In genomic region chr4:112522389-112522788, GRCh38 we compare ENCODE assay signal across 18 cellular contexts. TPM values are rescaled to one million over a fixed set of nuclear protein-coding genes. Genes with fewer than 3 reads are reported as not detected.
DNase-seq lines count a peak whose midpoint lies in the region; ATAC-seq and TF ChIP-seq lines count a peak whose summit lies in the region.
"Had no signal": no experiment of that assay in that cellular context is flagged by ENCODE, and none has a peak within 500 bp of the region (broad histone marks: within the 10 kb centered on the region; RNA-seq: fewer than 3 reads in every experiment).

No MANE protein-coding gene starts in this region.

- H3K9me3 Mint-ChIP-seq in activated naive CD4-positive, alpha-beta T cell treated with anti-CD3 and anti-CD28 coated beads, Interleukin-2, amount 50 U/mL, for 24 hours, result peaks cover 5% of the 10 kb centered on the region
- H3K9me3 Mint-ChIP-seq in stimulated activated naive B cell treated with anti-CD40 and anti-IgM and Interleukin-4, amounts not matched to agents 10 μg/mL and 1 μg/mL and 100 μg/mL, for 72 hours, result no peaks in the 10 kb centered on the region
- H3K9me3 Mint-ChIP-seq: dendritic cell treated with granulocyte-macrophage colony-stimulating factor and Interleukin-4, amounts not matched to agents 40 ng/mL and 50 ng/mL, for 4 days had no signal

- H3K36me3 Mint-ChIP-seq in activated naive CD4-positive, alpha-beta T cell treated with anti-CD3 and anti-CD28 coated beads, Interleukin-2, amount 50 U/mL, for 24 hours, result peaks cover 1% of the 10 kb centered on the region
- H3K36me3 Mint-ChIP-seq in stimulated activated naive B cell treated with anti-CD40 and anti-IgM and Interleukin-4, amounts not matched to agents 10 μg/mL and 1 μg/mL and 100 μg/mL, for 72 hours, result no peaks in the 10 kb centered on the region
- H3K36me3 Mint-ChIP-seq: memory B cell, T-cell had no signal

- TF ChIP-seq CTCF in OCI-LY3 (IDR thresholded peaks at IDR 0.05; ENCODE audit: low read depth, low read length) (no peak), hepatocyte (IDR thresholded peaks at IDR 0.05; ENCODE audit: poor library complexity) (no peak), esophagus squamous epithelium (IDR thresholded peaks at IDR 0.05) (no peak), smooth muscle cell (IDR thresholded peaks at IDR 0.05; ENCODE audit: borderline replicate concordance, insufficient read depth, poor library complexity, severe bottlenecking) (no peak)

- peaks cover 69% of the 10 kb centered on the region for H3K27me3 Mint-ChIP-seq in activated naive CD4-positive, alpha-beta T cell treated with anti-CD3 and anti-CD28 coated beads, Interleukin-2, amount 50 U/mL, for 24 hours
- peaks cover 64 to 73% of the 10 kb centered on the region in 2 donors for H3K27me3 Mint-ChIP-seq in stimulated activated naive B cell treated with anti-CD40 and anti-IgM and Interleukin-4, amounts not matched to agents 10 μg/mL and 1 μg/mL and 100 μg/mL, for 72 hours

- H3F3A ChIP-seq in smooth muscle cell (ENCODE audit: low read depth), result peaks cover 4% of the 10 kb centered on the region

- H3K9me2 ChIP-seq in hepatocyte (replicated peaks; ENCODE audit: insufficient read depth), result no peaks in the 10 kb centered on the region

- H3K4me3 ChIP-seq in OCI-LY3 (ENCODE audit: low read length) (peak overlapping the region; percentile 80), hepatocyte (no peak overlapping the region), esophagus squamous epithelium (no peak overlapping the region), smooth muscle cell (no peak overlapping the region)
- H3K4me3 ChIP-seq: right lobe of liver had no signal

- ATAC-seq in stimulated activated naive B cell treated with anti-CD40 and anti-IgM and Interleukin-4, amounts not matched to agents 10 μg/mL and 1 μg/mL and 100 μg/mL, for 72 hours (replicated peaks), result no peak
- ATAC-seq in esophagus mucosa, result no peak
- ATAC-seq: Right ventricle myocardium inferior had no signal

- 15% methylated on average over 15 of the region's 15 CpGs for WGBS in hepatocyte (ENCODE audit: low lambda C conversion rate, missing lambda C conversion rate)
- WGBS in esophagus squamous epithelium, 2 donors, result 11 to 17% methylated on average over 8 to 15 of the region's 15 CpGs
- WGBS in smooth muscle cell (ENCODE audit: low lambda C conversion rate), result 17% methylated on average over 15 of the region's 15 CpGs

- H3K27ac Mint-ChIP-seq in activated naive CD4-positive, alpha-beta T cell treated with anti-CD3 and anti-CD28 coated beads, Interleukin-2, amount 50 U/mL, for 24 hours, result peak overlapping the region; percentile 8
- peak overlapping the region; percentile 59 for H3K27ac Mint-ChIP-seq in stimulated activated naive B cell treated with anti-CD40 and anti-IgM and Interleukin-4, amounts not matched to agents 10 μg/mL and 1 μg/mL and 100 μg/mL, for 72 hours

- no peak overlapping the region for H3K9ac ChIP-seq in OCI-LY3 (ENCODE audit: low read length)
- no peak overlapping the region for H3K9ac ChIP-seq in smooth muscle cell (ENCODE audit: low read depth)

- H3K4me1 Mint-ChIP-seq in activated naive CD4-positive, alpha-beta T cell treated with anti-CD3 and anti-CD28 coated beads, Interleukin-2, amount 50 U/mL, for 24 hours, result peaks cover 36% of the 10 kb centered on the region
- H3K4me1 Mint-ChIP-seq in stimulated activated naive B cell treated with anti-CD40 and anti-IgM and Interleukin-4, amounts not matched to agents 10 μg/mL and 1 μg/mL and 100 μg/mL, for 72 hours, result peaks cover 17 to 55% of the 10 kb centered on the region in 2 donors

- H2AFZ ChIP-seq in OCI-LY3 (ENCODE audit: low read depth, low read length) (0 out of 2 replicates have a peak overlapping the region, but pooled peaks have one; percentile 88), hepatocyte (no peak overlapping the region), smooth muscle cell (ENCODE audit: low read depth) (no peak overlapping the region)

- no peak for DNase-seq in activated naive CD4-positive, alpha-beta T cell treated with anti-CD3 and anti-CD28 coated beads, Interleukin-2, amount 50 U/mL, for 16 hours
- DNase-seq in hepatocyte (ENCODE audit: low spot score) (no peak), esophagus squamous epithelium (lab: John Stamatoyannopoulos, UW) (no peak), smooth muscle cell (lab: John Stamatoyannopoulos, UW; ENCODE audit: unreplicated experiment) (no peak)
- no peak for DNase-seq in stimulated activated naive B cell treated with anti-CD40 and anti-IgM and Interleukin-4, amounts not matched to agents 10 μg/mL and 1 μg/mL and 100 μg/mL, for 72 hours
- DNase-seq: activated effector memory CD4-positive, alpha-beta T cell treated with Interleukin-2 at 50 U/mL for 16 hours; NCI-H1436; NCI-H446; nucleus accumbens; right lobe of liver had no signal

- H3K4me3 Mint-ChIP-seq in activated naive CD4-positive, alpha-beta T cell treated with anti-CD3 and anti-CD28 coated beads, Interleukin-2, amount 50 U/mL, for 24 hours, result peak overlapping the region; percentile 88
- peak overlapping the region in 1 of 2 donors; percentile 10 for H3K4me3 Mint-ChIP-seq in stimulated activated naive B cell treated with anti-CD40 and anti-IgM and Interleukin-4, amounts not matched to agents 10 μg/mL and 1 μg/mL and 100 μg/mL, for 72 hours

- no peak for TF ChIP-seq POLR2A in esophagus squamous epithelium (IDR thresholded peaks at IDR 0.05)

- H3K36me3 ChIP-seq in OCI-LY3 (replicated peaks; ENCODE audit: low read depth, low read length) (no peaks in the 10 kb centered on the region), hepatocyte (replicated peaks; ENCODE audit: insufficient read depth, low read depth) (no peaks in the 10 kb centered on the region), esophagus squamous epithelium (no peaks in the 10 kb centered on the region), smooth muscle cell (ENCODE audit: low read depth) (no peaks in the 10 kb centered on the region)
- H3K36me3 ChIP-seq: HAP-1, right lobe of liver had no signal

- H3K79me2 ChIP-seq in OCI-LY3 (ENCODE audit: low read length) (no peaks in the 10 kb centered on the region), hepatocyte (no peaks in the 10 kb centered on the region), smooth muscle cell (ENCODE audit: low read depth) (no peaks in the 10 kb centered on the region)

- H3K4me2 ChIP-seq in OCI-LY3 (ENCODE audit: low read length) (peak overlapping the region; percentile 84), hepatocyte (peak overlapping the region; percentile 95), smooth muscle cell (no peak overlapping the region)

- H3K9me3 ChIP-seq in OCI-LY3 (ENCODE audit: insufficient read depth, low read length) (no peaks in the 10 kb centered on the region), hepatocyte (ENCODE audit: low read depth) (no peaks in the 10 kb centered on the region), esophagus squamous epithelium (peaks cover 0 to 9% (median 0%) of the 10 kb centered on the region in 3 donors), smooth muscle cell (replicated peaks; ENCODE audit: low read depth) (no peaks in the 10 kb centered on the region)
- H3K9me3 ChIP-seq: right lobe of liver had no signal

- intact Hi-C loops in esophagus squamous epithelium (cut with DNase I), result loop anchor here (5.0 to 10.0 kb wide), 2 partner anchors 200 to 428 kb away; no protein-coding TSS in a partner anchor

- H3K27ac ChIP-seq in OCI-LY3 (ENCODE audit: low read length), result no peak overlapping the region
- no peak overlapping the region for H3K27ac ChIP-seq in hepatocyte
- H3K27ac ChIP-seq in esophagus squamous epithelium, result no peak overlapping the region
- H3K27ac ChIP-seq in smooth muscle cell (ENCODE audit: low read depth), result no peak overlapping the region
- H3K27ac ChIP-seq: right lobe of liver had no signal

- H3K4me1 ChIP-seq in OCI-LY3 (ENCODE audit: low read length) (peaks cover 40% of the 10 kb centered on the region), hepatocyte (ENCODE audit: insufficient read depth) (peaks cover 14% of the 10 kb centered on the region), esophagus squamous epithelium (peaks cover 0 to 43% (median 24%) of the 10 kb centered on the region in 3 donors), smooth muscle cell (ENCODE audit: low read depth) (peaks cover 37% of the 10 kb centered on the region)

- H3K27me3 ChIP-seq in OCI-LY3 (ENCODE audit: low read depth, low read length) (peaks cover 49% of the 10 kb centered on the region), hepatocyte (peaks cover 100% of the 10 kb centered on the region), esophagus squamous epithelium (peaks cover 22 to 100% (median 56%) of the 10 kb centered on the region in 4 donors), smooth muscle cell (ENCODE audit: low read depth) (peaks cover 100% of the 10 kb centered on the region)

- H4K20me1 ChIP-seq in OCI-LY3 (ENCODE audit: insufficient read depth, low read length), result no peaks in the 10 kb centered on the region
- H4K20me1 ChIP-seq in hepatocyte (ENCODE audit: insufficient read depth, poor library complexity, severe bottlenecking), result no peaks in the 10 kb centered on the region
- no peaks in the 10 kb centered on the region for H4K20me1 ChIP-seq in smooth muscle cell (ENCODE audit: low read depth)

RNA-seq across cellular contexts. Expression of gene NEUROG2, which starts 6.4 kb away (rescaled TPM):
- total RNA-seq in hepatocyte (0.20 TPM in 1 of 2 replicates, not detected in the other), esophagus squamous epithelium (not detected), esophagus mucosa (not detected), smooth muscle cell (not detected in 2 replicates)
- polyA plus RNA-seq in hepatocyte (0.39 TPM in 1 of 2 replicates, not detected in the other), smooth muscle cell (not detected in 2 replicates)
- total RNA-seq: right lobe of liver, Right ventricle myocardium inferior, T-cell had no signal
